Comparison of ENCODE assay signal across 7 cellular contexts in the genomic region with DNA sequence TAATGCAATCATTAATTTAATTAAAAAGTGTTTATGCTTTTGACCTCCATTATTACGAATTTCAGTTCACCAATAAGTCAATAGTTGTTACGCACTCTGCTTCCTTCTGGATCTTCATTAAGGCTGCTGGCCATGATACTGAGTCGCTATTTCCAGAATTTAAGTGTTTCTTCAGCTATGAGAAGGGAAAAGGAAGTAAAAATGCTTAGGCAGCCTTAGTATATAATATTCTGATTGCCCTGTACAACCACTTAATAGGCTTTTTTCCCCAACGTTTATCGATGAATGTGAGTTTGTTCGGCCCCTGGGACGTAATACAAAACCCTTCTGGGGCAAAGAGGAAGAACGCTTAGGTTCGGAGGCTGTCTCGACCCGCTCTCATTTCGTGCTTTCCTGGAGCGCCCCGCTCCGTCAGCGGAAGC. TPM values are rescaled to one million over a fixed set of nuclear protein-coding genes. Genes with fewer than 3 reads are reported as not detected.
DNase-seq lines count a peak whose midpoint lies in the region; ATAC-seq lines count a peak whose summit lies in the region.
"Had no signal": no experiment of that assay in that cellular context is flagged by ENCODE, and none has a peak within 500 bp of the region (broad histone marks: within the 10 kb centered on the region; RNA-seq: fewer than 3 reads in every experiment).

No MANE protein-coding gene starts in this region.

- H3K4me3 Mint-ChIP-seq in CD8-positive, alpha-beta memory T cell = peak overlapping the region; percentile 89 to 99 (median 95)

- H3K9me3 ChIP-seq in CD8-positive, alpha-beta memory T cell (ENCODE audit: low read length) = no peaks in the 10 kb centered on the region
- no peaks in the 10 kb centered on the region for H3K9me3 ChIP-seq in effector memory CD4-positive, alpha-beta T cell (ENCODE audit: control insufficient read depth, low read length)
- no peaks in the 10 kb centered on the region for H3K9me3 ChIP-seq in skeletal muscle satellite cell (replicated peaks; ENCODE audit: low read length)

- H3K4me1 ChIP-seq in CD8-positive, alpha-beta memory T cell (ENCODE audit: insufficient read depth, low read length) = peaks cover 39% of the 10 kb centered on the region
- H3K4me1 ChIP-seq in effector memory CD4-positive, alpha-beta T cell (ENCODE audit: control insufficient read depth, insufficient read depth, low read length, poor library complexity, severe bottlenecking) = peaks cover 30% of the 10 kb centered on the region
- peaks cover 22% of the 10 kb centered on the region for H3K4me1 ChIP-seq in skeletal muscle satellite cell (ENCODE audit: control insufficient read depth, insufficient read depth, low read length)

- peaks cover 26% of the 10 kb centered on the region for H3K36me3 ChIP-seq in CD8-positive, alpha-beta memory T cell (ENCODE audit: insufficient read depth, low read length)
- H3K36me3 ChIP-seq in effector memory CD4-positive, alpha-beta T cell (ENCODE audit: control insufficient read depth, insufficient read depth, low read length) = peaks cover 20% of the 10 kb centered on the region
- H3K36me3 ChIP-seq in skeletal muscle satellite cell (ENCODE audit: insufficient read depth, low read length) = no peaks in the 10 kb centered on the region

- no peak for ATAC-seq in GM18511 (IDR thresholded peaks at IDR 0.05; ENCODE audit: unreplicated experiment)
- ATAC-seq in HG02852 (IDR thresholded peaks at IDR 0.05; ENCODE audit: unreplicated experiment) = no peak

- DNase-seq in CD8-positive, alpha-beta memory T cell = no peak
- peak; percentile 89 to 92 for DNase-seq in Kasumi-1 (lab: John Stamatoyannopoulos, UW)
- DNase-seq in effector memory CD4-positive, alpha-beta T cell = no peak

- H3K27ac ChIP-seq in CD8-positive, alpha-beta memory T cell (ENCODE audit: low read depth, low read length) = peak overlapping the region; percentile 93
- H3K27ac ChIP-seq in effector memory CD4-positive, alpha-beta T cell (ENCODE audit: insufficient read depth, low read length, poor library complexity, severe bottlenecking) = peak overlapping the region; percentile 94

- POLR2A ChIA-PET in CD8-positive, alpha-beta memory T cell (lab: Charles Lee) = interaction anchor here (1.4 kb wide), 1 partner anchor 18 kb away, joined by 3 read pairs; the partner anchor contains the start of gene APOBEC2

- peak overlapping the region; percentile 96 to 99 (median 98) for H3K27ac Mint-ChIP-seq in CD8-positive, alpha-beta memory T cell

- H3K9me3 Mint-ChIP-seq in CD8-positive, alpha-beta memory T cell = no peaks in the 10 kb centered on the region

- CTCF ChIA-PET in CD8-positive, alpha-beta memory T cell (lab: Charles Lee) = interaction anchor here (1.0 to 2.3 kb wide), 3 partner anchors 16 to 43 kb away, joined by 3 to 12 read pairs (median 3); no protein-coding TSS in a partner anchor

- no peaks in the 10 kb centered on the region for H3K27me3 ChIP-seq in CD8-positive, alpha-beta memory T cell (ENCODE audit: insufficient read depth, low read length, poor library complexity, severe bottlenecking)
- H3K27me3 ChIP-seq in effector memory CD4-positive, alpha-beta T cell (replicated peaks; ENCODE audit: control insufficient read depth, insufficient read depth, low read length, poor library complexity, severe bottlenecking) = no peaks in the 10 kb centered on the region
- no peaks in the 10 kb centered on the region for H3K27me3 ChIP-seq in skeletal muscle satellite cell (ENCODE audit: control insufficient read depth, insufficient read depth, low read length)

- peak overlapping the region; percentile 97 for H3K4me2 ChIP-seq in skeletal muscle satellite cell (ENCODE audit: low read length)

- peak overlapping the region; percentile 93 for H3K9ac ChIP-seq in skeletal muscle satellite cell (ENCODE audit: low read depth, low read length)

- peaks cover 49 to 56% (median 54%) of the 10 kb centered on the region in 3 donors for H3K4me1 Mint-ChIP-seq in CD8-positive, alpha-beta memory T cell

- H3K4me3 ChIP-seq in CD8-positive, alpha-beta memory T cell (ENCODE audit: low read length) = peak overlapping the region; percentile 98
- peak overlapping the region; percentile 92 for H3K4me3 ChIP-seq in effector memory CD4-positive, alpha-beta T cell (ENCODE audit: insufficient read depth, low read depth, low read length, poor library complexity, severe bottlenecking)
- H3K4me3 ChIP-seq in skeletal muscle satellite cell (ENCODE audit: low read length) = peak overlapping the region; percentile 85

- peaks cover 0 to 6% of the 10 kb centered on the region in 2 donors for H3K27me3 Mint-ChIP-seq in CD8-positive, alpha-beta memory T cell

- H3K36me3 Mint-ChIP-seq in CD8-positive, alpha-beta memory T cell = peaks cover 9 to 64% (median 12%) of the 10 kb centered on the region in 3 donors

RNA-seq across cellular contexts. Expression of gene OARD1, which starts 0.6 kb away (rescaled TPM):
- total RNA-seq in CD8-positive, alpha-beta memory T cell = 10 to 100 TPM; 41.9 to 42.9 TPM
- polyA plus RNA-seq in CD8-positive, alpha-beta memory T cell = 51.1 TPM
- total RNA-seq in skeletal muscle satellite cell (2012; rRNA removed) = 5.3 and 6.1 TPM in 2 replicates

RNA-seq across cellular contexts. Expression of gene NFYA, which starts 1.3 kb away (rescaled TPM):
- 10 to 100 TPM; 34.5 to 34.9 TPM for total RNA-seq in CD8-positive, alpha-beta memory T cell
- polyA plus RNA-seq in CD8-positive, alpha-beta memory T cell = 26.3 TPM
- total RNA-seq in skeletal muscle satellite cell (2012; rRNA removed) = 9.9 and 14.2 TPM in 2 replicates

RNA-seq across cellular contexts. Expression of gene APOBEC2, which starts 18.5 kb away (rescaled TPM):
- total RNA-seq in CD8-positive, alpha-beta memory T cell = not detected
- not detected for polyA plus RNA-seq in CD8-positive, alpha-beta memory T cell
- 1.5 TPM in 1 of 2 replicates, not detected in the other for total RNA-seq in skeletal muscle satellite cell (2012; rRNA removed)
- total RNA-seq: T-helper 1 cell treated with Interleukin-12 subunit alpha and Interleukin-12 subunit beta and Interleukin-4 antibody, amounts not matched to agents 30 ng/mL and 1 ng/mL, for 36 hours had no signal

RNA-seq across cellular contexts. Expression of gene TSPO2, which starts 29.2 kb away (rescaled TPM):
- not detected for total RNA-seq in CD8-positive, alpha-beta memory T cell
- not detected for polyA plus RNA-seq in CD8-positive, alpha-beta memory T cell
- not detected in 2 replicates for total RNA-seq in skeletal muscle satellite cell (2012; rRNA removed)
- total RNA-seq: T-helper 1 cell treated with Interleukin-12 subunit alpha and Interleukin-12 subunit beta and Interleukin-4 antibody, amounts not matched to agents 30 ng/mL and 1 ng/mL, for 36 hours had no signal

RNA-seq across cellular contexts. Expression of gene UNC5CL, which starts 32.5 kb away (rescaled TPM):
- total RNA-seq in CD8-positive, alpha-beta memory T cell = 1 to 10 TPM; 1.1 to 1.8 TPM
- 0.40 TPM for polyA plus RNA-seq in CD8-positive, alpha-beta memory T cell
- total RNA-seq in skeletal muscle satellite cell (2012; rRNA removed) = 0.22 and 0.25 TPM in 2 replicates

Comparison
In these comparisons a context has a peak if more than half of its experiments do, and no peak if none do; other contexts are left out.
1. DNase-seq: peak in Kasumi-1 (2 of 2); none in CD8-positive, alpha-beta memory T cell (0 of 5) and effector memory CD4-positive, alpha-beta T cell (0 of 3).
2. Peak in every context shown above with its lines, with median percentiles within 50 percentile points of each other: H3K4me3 ChIP-seq.